Comparison of ENCODE assay signal across 8 cellular contexts in genomic region chr10:5873515-5873995, GRCh38. TPM values are rescaled to one million over a fixed set of nuclear protein-coding genes. Genes with fewer than 3 reads are reported as not detected.
DNase-seq lines count a peak whose midpoint lies in the region; ATAC-seq and TF ChIP-seq lines count a peak whose summit lies in the region.

No MANE protein-coding gene starts in this region.

- ATAC-seq in HG02852 (IDR thresholded peaks at IDR 0.05; ENCODE audit: unreplicated experiment), result peak; percentile 85
- peak; percentile 86 for ATAC-seq in WTC11

- H3K27me3 Mint-ChIP-seq in WTC11 (ENCODE audit: low read depth), result no peaks in the 10 kb centered on the region

- peak; percentile 60 for TF ChIP-seq CTCF in WTC11 (IDR thresholded peaks at IDR 0.05)

- 0 out of 2 replicates have a peak, but pooled peaks cover 2% of the 10 kb centered on the region for H3K4me1 Mint-ChIP-seq in WTC11

- no peak overlapping the region for H3K4me3 Mint-ChIP-seq in WTC11

- CTCF ChIA-PET in WTC11 (lab: Charles Lee), result interaction anchor here (0.5 to 3.1 kb wide), 8 partner anchors 12 to 64 kb away, joined by 3 to 14 read pairs (median 6); partner anchors contain the start of genes ANKRD16, FBH1 and GDI2

- H3K9me3 Mint-ChIP-seq in WTC11, result peaks cover 7% of the 10 kb centered on the region

- no peak overlapping the region for H3K27ac Mint-ChIP-seq in WTC11

- POLR2A ChIA-PET in WTC11 (lab: Charles Lee), result interaction anchor here (0.7 kb wide), 1 partner anchor 371 kb away, joined by 5 read pairs; no protein-coding TSS in a partner anchor

- DNase-seq in activated gamma-delta T cell treated with Interleukin-2 at 50 U/mL for 16 hours, result peak; percentile 60
- no peak for DNase-seq in activated gamma-delta T cell (lab: John Stamatoyannopoulos, UW)
- peak; percentile 59 for DNase-seq in NCI-H2171 treated with DMSO at 0.1 percent for 48 hours (lab: John Stamatoyannopoulos, UW)
- peak; percentile 66 for DNase-seq in WTC11 (ENCODE audit: low spot score)
- peak; percentile 56 for DNase-seq in central memory CD4-positive, alpha-beta T cell
- peak; percentile 87 for DNase-seq in left kidney (ENCODE audit: low read depth, low spot score)
- DNase-seq in stimulated activated CD4-positive, alpha-beta T cell treated with anti-CD3 and anti-CD28 coated beads, Interleukin-4, amount 100 ng/mL, for 48 hours (ENCODE audit: low read depth in 2 of 2), result peak; percentile 43 to 50

- peaks cover 29% of the 10 kb centered on the region for H3K36me3 Mint-ChIP-seq in WTC11

TF ChIP-seq in WTC11, 78 proteins besides CTCF, POLR2A, EP300 and RAD21:
- TF ChIP-seq CBFB (CRISPR knock-in tag; IDR thresholded peaks at IDR 0.05; ENCODE audit: low read depth), result no peak
- TF ChIP-seq TP53 (CRISPR knock-in tag; IDR thresholded peaks at IDR 0.05), result no peak
- TF ChIP-seq ATF2 (CRISPR knock-in tag; IDR thresholded peaks at IDR 0.05; ENCODE audit: borderline replicate concordance, low read depth), result no peak
- TF ChIP-seq EMX1 (CRISPR knock-in tag; IDR thresholded peaks at IDR 0.05), result no peak
- TF ChIP-seq USF1 (CRISPR knock-in tag; IDR thresholded peaks at IDR 0.05), result no peak
- no peak for TF ChIP-seq ZNF423 (CRISPR knock-in tag; IDR thresholded peaks at IDR 0.05)
- no peak for TF ChIP-seq ZNF232 (CRISPR knock-in tag; IDR thresholded peaks at IDR 0.05)
- no peak for TF ChIP-seq ELF4 (CRISPR knock-in tag; IDR thresholded peaks at IDR 0.05; ENCODE audit: low read depth)
- TF ChIP-seq HMGA2 (CRISPR knock-in tag; IDR thresholded peaks at IDR 0.05), result no peak
TF ChIP-seq in WTC11: peak in this region for 0.

RNA-seq across cellular contexts. Expression of gene ANKRD16, which starts 16.1 kb away (rescaled TPM):
- total RNA-seq in WTC11 (2021), result 12.2 to 13.6 TPM (median 12.6 TPM) in 3 replicates

RNA-seq across cellular contexts. Expression of gene FBH1, which starts 16.5 kb away (rescaled TPM):
- total RNA-seq in WTC11 (2021), result 62.8 to 66.8 TPM (median 63.7 TPM) in 3 replicates
